Comparison of ENCODE assay signal across 7 cellular contexts in the genomic region with DNA sequence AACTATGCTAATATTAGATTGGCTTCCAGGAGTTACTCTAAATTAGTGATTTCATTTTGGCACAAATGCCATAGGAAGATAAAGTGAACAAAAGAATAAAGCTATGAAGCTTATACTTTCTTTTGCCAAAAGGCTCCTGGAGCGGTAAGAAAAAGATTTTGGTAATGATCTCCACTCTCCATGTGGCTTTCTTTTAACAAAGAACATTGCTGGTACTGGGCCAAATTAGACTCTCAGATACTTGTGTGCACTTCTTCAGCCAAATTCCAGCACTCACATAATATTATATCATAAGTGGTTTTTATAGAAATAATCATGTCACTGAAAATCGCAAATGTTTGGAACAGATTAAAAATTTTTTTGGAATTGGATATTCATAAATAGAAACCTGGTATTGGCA.
"Had no signal": no experiment of that assay in that cellular context is flagged by ENCODE, and none has a peak within 500 bp of the region (broad histone marks: within the 10 kb centered on the region; RNA-seq: fewer than 3 reads in every experiment).

No MANE protein-coding gene starts in this region.

- H3K4me1 ChIP-seq: HAP-1 had no signal

- H3K9ac ChIP-seq: GM23248 had no signal

- H3K4me3 ChIP-seq: GM23248, HAP-1 had no signal

- H3K36me3 ChIP-seq: HAP-1 had no signal

- H3K9me3 ChIP-seq: HAP-1 had no signal

- DNase-seq: GM23248, GOT3, H7, HFFc6, KBM-7 had no signal

- H2AFZ ChIP-seq: GM23248 had no signal

- H3K27ac ChIP-seq: GM23248, HL-60 had no signal
